ENCODE assay signal across 1 cellular context in the genomic region with DNA sequence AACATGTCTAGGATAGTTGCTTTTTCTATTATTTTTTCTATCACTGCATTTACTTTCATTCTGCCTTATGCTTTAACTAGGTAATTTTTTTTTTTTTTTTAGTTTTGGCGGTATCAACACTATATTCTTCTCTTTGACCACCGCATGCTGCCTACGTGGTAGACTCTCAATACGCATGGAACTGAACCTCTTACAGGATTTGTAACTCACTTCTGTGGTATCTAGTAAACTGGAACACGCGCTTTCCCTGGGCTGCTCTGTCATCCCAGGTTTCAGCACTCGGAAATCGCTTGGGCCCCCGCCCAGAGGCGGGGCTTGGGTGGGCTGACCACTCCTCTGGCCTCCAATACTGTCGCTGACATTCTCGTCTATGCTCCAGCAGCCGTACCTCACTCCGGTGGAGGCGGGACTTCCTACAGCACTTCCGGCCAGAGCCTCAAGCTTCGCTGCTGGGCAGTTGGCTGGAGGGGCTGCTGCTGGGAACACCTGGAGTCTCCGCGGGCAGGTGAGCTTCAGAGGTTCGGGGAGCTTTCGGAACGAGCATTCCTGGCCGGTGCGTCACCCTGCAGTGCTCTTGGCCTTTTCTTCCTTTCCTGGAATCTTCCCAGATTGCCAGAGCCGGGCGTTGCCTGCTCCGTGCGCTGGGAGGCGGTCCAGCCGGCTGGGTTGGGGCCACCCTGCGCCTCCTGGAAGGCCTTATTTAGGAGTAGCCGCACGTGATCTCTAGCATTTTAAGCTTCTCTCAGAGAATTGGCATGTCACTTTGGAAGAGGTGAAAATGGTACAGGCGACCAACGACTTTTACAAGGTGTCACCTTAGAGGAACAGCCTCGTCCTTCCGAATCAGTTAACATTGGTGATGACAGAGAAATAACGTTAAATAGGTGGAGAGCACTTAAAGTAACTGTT.
TF ChIP-seq lines count a peak whose summit lies in the region.

TBCE (plus strand) TSS at position 428 of the 909 bp plus-strand sequence. CDS start 12,623 bp downstream, outside the sequence.

TF ChIP-seq in liver, 16 proteins besides CTCF, POLR2A, EP300 and RAD21 (continued from another document):
- TF ChIP-seq ZBTB33 (IDR thresholded peaks at IDR 0.05) (peak; percentile 46), YY1 (IDR thresholded peaks at IDR 0.05) (peak; percentile 62), HNF4G (IDR thresholded peaks at IDR 0.05) (no peak)
